ENCODE assay signal across 8 cellular contexts in the genomic region with DNA sequence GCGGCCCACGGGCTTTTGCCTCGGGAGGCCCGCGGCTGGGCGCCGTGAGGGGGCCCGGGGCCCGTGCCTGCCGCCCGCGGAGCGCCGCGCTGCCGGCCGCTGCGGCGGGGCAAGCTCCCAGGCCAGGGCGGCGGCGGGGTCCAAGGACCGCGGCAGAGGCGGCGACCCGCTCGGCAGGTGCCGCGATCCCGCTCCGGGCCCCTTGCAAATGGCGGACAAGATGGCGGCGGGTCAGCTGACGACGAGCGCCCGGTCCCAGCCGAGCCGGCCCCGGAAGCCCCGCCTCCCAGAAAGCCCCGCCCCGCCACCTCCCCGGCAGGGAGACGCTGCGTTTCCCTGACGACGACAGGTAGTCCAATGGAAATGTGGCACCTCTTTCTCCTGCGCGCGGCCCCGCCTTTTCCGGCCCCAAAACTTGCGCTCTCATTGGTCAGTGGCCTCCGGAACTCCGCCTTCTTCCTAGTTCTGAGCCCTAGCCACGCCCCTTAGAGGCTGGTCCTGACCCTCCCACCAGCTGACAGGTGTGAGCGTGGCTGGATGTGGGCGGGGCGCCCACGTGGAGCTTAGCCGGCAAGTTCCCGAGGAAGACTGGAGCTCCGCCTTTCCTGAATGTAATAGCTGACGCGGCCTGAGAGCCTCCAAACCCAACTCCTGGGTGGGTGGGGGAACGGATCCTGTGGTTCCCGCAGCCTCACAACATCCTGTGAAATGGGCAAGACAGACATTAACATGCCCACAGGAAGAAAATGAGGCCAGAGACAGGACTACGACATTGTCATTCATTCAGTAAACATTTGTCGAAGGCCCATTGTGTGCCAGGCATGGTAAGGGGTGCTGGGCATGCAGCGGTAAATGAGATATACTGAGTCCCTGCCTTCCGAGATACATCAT. TPM values are rescaled to one million over a fixed set of nuclear protein-coding genes. Genes with fewer than 3 reads are reported as not detected.
DNase-seq lines count a peak whose midpoint lies in the region; ATAC-seq, FAIRE-seq and TF ChIP-seq lines count a peak whose summit lies in the region.

TSS of gene AP3D1 (minus strand) at position 228 of the 891 bp plus-strand sequence. CDS start 232 bp downstream, outside the sequence.

- peaks cover 25% of the 10 kb centered on the region for H4K20me1 ChIP-seq in OCI-LY3 (ENCODE audit: insufficient read depth, low read length)

- TF ChIP-seq CTCF in OCI-LY3 (IDR thresholded peaks at IDR 0.05; ENCODE audit: low read depth, low read length) = no peak

- peak; percentile 81 for ATAC-seq in GM21515 (IDR thresholded peaks at IDR 0.05; ENCODE audit: unreplicated experiment)

- peak; percentile 99 for FAIRE-seq in endometrium (lab: Jason Lieb, UNC)

- H3K36me3 ChIP-seq in OCI-LY3 (replicated peaks; ENCODE audit: low read depth, low read length) (peaks cover 10% of the 10 kb centered on the region), mesodermal cell (ENCODE audit: control insufficient read depth, insufficient read depth, low read length) (peaks cover 24% of the 10 kb centered on the region)

- H3K27ac ChIP-seq in OCI-LY3 (ENCODE audit: low read length) (peak within 1 kb of the TSS; percentile 54), mesodermal cell (ENCODE audit: low read depth, low read length, severe bottlenecking) (peak within 1 kb of the TSS; percentile 67)

- no peak within 1 kb of the TSS for H2AFZ ChIP-seq in OCI-LY3 (ENCODE audit: low read depth, low read length)

- H3K4me3 ChIP-seq in OCI-LY3 (ENCODE audit: low read length) (peak within 1 kb of the TSS; percentile 99), mesodermal cell (ENCODE audit: extremely low read depth, insufficient read depth, low read length, poor library complexity, severe bottlenecking) (peak within 1 kb of the TSS; percentile 100)

- peak; percentile 99 for DNase-seq in D341Med (ENCODE audit: low spot score)
- peak; percentile 95 for DNase-seq in HuH-7 (ENCODE audit: low spot score)
- DNase-seq in activated CD8-positive, alpha-beta memory T cell treated with anti-CD3 and anti-CD28 coated beads, Interleukin-2, amount 50 U/mL, for 48 hours = peak; percentile 99
- DNase-seq in stimulated activated CD8-positive, alpha-beta memory T cell treated with anti-CD3 and anti-CD28 coated beads, Interleukin-15, amount 100 ng/mL, for 4 hours (ENCODE audit: low read depth in 2 of 2) = peak; percentile 100

- WGBS in mesodermal cell (ENCODE audit: insufficient coverage in 2 of 2), 2 experiments = 4 to 5% methylated on average over 48 to 71 of the region's 74 CpGs

- no peaks in the 10 kb centered on the region for H3K9me3 ChIP-seq in OCI-LY3 (ENCODE audit: insufficient read depth, low read length)
- no peaks in the 10 kb centered on the region for H3K9me3 ChIP-seq in mesodermal cell (ENCODE audit: control insufficient read depth, low read length)

- H3K9ac ChIP-seq in OCI-LY3 (ENCODE audit: low read length) = peak within 1 kb of the TSS; percentile 99

- H3K4me1 ChIP-seq in OCI-LY3 (ENCODE audit: low read length) (peaks cover 27% of the 10 kb centered on the region), mesodermal cell (ENCODE audit: control insufficient read depth, insufficient read depth, low read length, poor library complexity, severe bottlenecking) (peaks cover 8% of the 10 kb centered on the region)

- peak within 1 kb of the TSS; percentile 95 for H3K4me2 ChIP-seq in OCI-LY3 (ENCODE audit: low read length)

- H3K79me2 ChIP-seq in OCI-LY3 (ENCODE audit: low read length) = peaks cover 50% of the 10 kb centered on the region

- H3K27me3 ChIP-seq in OCI-LY3 (ENCODE audit: low read depth, low read length) = no peaks in the 10 kb centered on the region

RNA-seq across cellular contexts. Expression of gene AP3D1, which starts in this region (rescaled TPM):
- polyA plus RNA-seq in mesodermal cell (2013, experiment 1 of 2) = 113 TPM
- 104 TPM for polyA plus RNA-seq in mesodermal cell (2013, experiment 2 of 2)

Comparison
In these comparisons a context has a peak if more than half of its experiments do, and no peak if none do; other contexts are left out.
1. Peak in every context shown above with its lines: DNase-seq, ATAC-seq, H3K4me3 ChIP-seq and H3K27ac ChIP-seq.